26 cellular contexts compared by ENCODE assay signal in the genomic region with DNA sequence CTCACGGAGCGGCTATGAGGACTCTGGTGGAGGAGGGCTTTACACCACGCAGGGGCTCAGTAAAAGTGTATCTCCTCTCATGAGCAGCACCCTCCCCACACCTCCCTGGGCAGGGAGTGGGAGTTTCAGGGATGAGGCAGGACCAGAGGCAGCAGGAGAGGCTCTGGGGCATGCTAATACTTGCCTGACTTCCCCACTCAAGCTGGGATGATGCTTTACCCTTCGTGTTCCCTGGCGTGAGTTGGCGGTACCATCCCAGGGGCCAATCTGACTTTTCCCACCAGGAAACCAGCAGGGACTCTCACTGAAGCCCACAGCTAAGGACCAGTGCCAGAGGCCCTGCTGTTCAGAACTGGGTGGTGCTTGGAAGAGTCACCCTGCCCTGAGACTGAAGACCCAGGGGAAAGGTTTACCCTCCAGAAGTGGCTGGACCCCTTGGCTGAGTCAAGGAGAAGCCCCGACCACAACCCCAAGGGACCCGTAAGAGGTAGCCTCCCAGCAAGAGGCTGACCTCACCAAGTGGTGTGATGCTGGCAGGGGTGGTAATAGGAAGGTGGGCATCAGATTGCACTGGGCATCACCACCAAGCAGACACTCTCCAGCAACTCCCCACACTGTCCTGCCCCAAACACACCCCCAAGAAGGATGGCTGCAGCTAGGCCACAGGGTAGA.
"Had no signal": no experiment of that assay in that cellular context is flagged by ENCODE, and none has a peak within 500 bp of the region (broad histone marks: within the 10 kb centered on the region; RNA-seq: fewer than 3 reads in every experiment).

No MANE protein-coding gene starts in this region.

- H3K4me1 Mint-ChIP-seq: activated CD4-positive, alpha-beta T cell treated with anti-CD3 and anti-CD28 coated beads, Interleukin-2, amount 10 ng/mL, durations not matched to agents 7 days and 5 days; memory B cell had no signal

- H3K36me3 ChIP-seq: gastrocnemius medialis, left ventricle myocardium inferior, neural progenitor cell, prostate gland, right atrium auricular region, transverse colon, vagina had no signal

- H3K27me3 ChIP-seq: gastrocnemius medialis, right atrium auricular region, vagina had no signal

- H3K9me3 ChIP-seq: gastrocnemius medialis, left ventricle myocardium inferior, mucosa of descending colon, prostate gland, right atrium auricular region, transverse colon, vagina had no signal

- H2AFZ ChIP-seq: neural progenitor cell had no signal

- H3K4me2 ChIP-seq: neural progenitor cell had no signal

- H3K9me3 Mint-ChIP-seq: activated CD4-positive, alpha-beta T cell treated with anti-CD3 and anti-CD28 coated beads, Interleukin-2, amount 10 ng/mL, durations not matched to agents 7 days and 5 days; memory B cell; naive B cell; neural progenitor cell had no signal

- FAIRE-seq: endometrium, keratinocyte had no signal

- H3K36me3 Mint-ChIP-seq: memory B cell, naive B cell, neural progenitor cell had no signal

- H3K27ac ChIP-seq: coronary artery, gastrocnemius medialis, left ventricle myocardium inferior, neural progenitor cell, prostate gland, right atrium auricular region, transverse colon, vagina had no signal

- ATAC-seq: gastrocnemius medialis; mucosa of descending colon; stimulated activated naive CD8-positive, alpha-beta T cell treated with anti-CD3 and anti-CD28 coated beads, Interleukin-15, Interleukin-2, amounts not matched to agents 100 U/mL and 50 U/mL, for 24 hours had no signal

- H3K27ac Mint-ChIP-seq: activated CD4-positive, alpha-beta T cell treated with anti-CD3 and anti-CD28 coated beads, Interleukin-2, amount 10 ng/mL, durations not matched to agents 7 days and 5 days; memory B cell; neural progenitor cell had no signal

- DNase-seq: activated CD4-positive, alpha-beta T cell treated with anti-CD3 and anti-CD28 coated beads, Interleukin-2, amount 10 ng/mL, durations not matched to agents 7 days and 5 days; activated CD4-positive, CD25-positive, alpha-beta regulatory T cell; activated CD8-positive, alpha-beta memory T cell treated with anti-CD3 and anti-CD28 coated beads for 24 hours; activated CD8-positive, alpha-beta memory T cell treated with anti-CD3 and anti-CD28 coated beads, Interleukin-2, amount 50 U/mL, for 48 hours; activated effector memory CD4-positive, alpha-beta T cell treated with Interleukin-2 at 50 U/mL for 16 hours; activated naive CD4-positive, alpha-beta T cell treated with anti-CD3 and anti-CD28 coated beads, Interleukin-2, amount 50 U/mL, for 16 hours; activated T-cell treated with anti-CD3 and anti-CD28 coated beads, Interleukin-2, amount 50 U/mL, for 48 hours; aorta; gastrocnemius medialis; head of caudate nucleus; left ventricle myocardium inferior; mucosa of descending colon; naive B cell; stimulated activated CD4-positive, alpha-beta T cell treated with anti-CD3 and anti-CD28 coated beads, Interleukin-2, amount 100 ng/mL, for 24 hours; stimulated activated naive CD8-positive, alpha-beta T cell treated with anti-CD3 and anti-CD28 coated beads, Interleukin-15, Interleukin-2, amounts not matched to agents 100 U/mL and 50 U/mL, for 24 hours; substantia nigra; T1000; transverse colon had no signal

- H3K9ac ChIP-seq: neural progenitor cell had no signal

- H3K4me3 ChIP-seq: coronary artery, gastrocnemius medialis, left ventricle myocardium inferior, mucosa of descending colon, neural progenitor cell, prostate gland, right atrium auricular region, transverse colon, vagina had no signal

- H3K4me3 Mint-ChIP-seq: activated CD4-positive, alpha-beta T cell treated with anti-CD3 and anti-CD28 coated beads, Interleukin-2, amount 10 ng/mL, durations not matched to agents 7 days and 5 days; memory B cell; neural progenitor cell had no signal

- H3K4me1 ChIP-seq: gastrocnemius medialis, prostate gland, right atrium auricular region, transverse colon, vagina had no signal
